In genomic region chr9:129177791-129178578, GRCh38 we compare ENCODE assay signal across 8 cellular contexts. TPM values are rescaled to one million over a fixed set of nuclear protein-coding genes. Genes with fewer than 3 reads are reported as not detected.
DNase-seq lines count a peak whose midpoint lies in the region; ATAC-seq and TF ChIP-seq lines count a peak whose summit lies in the region.

Gene IER5L, minus strand, starts transcription at chr9:129178261. Its CDS starts 209 bp downstream, at chr9:129178052.

- dilution Hi-C loops in IMR-90 (cut with HindIII; ENCODE audit: low sequenced_read_pairs, unreplicated experiment) = no loop called here

- H3K56ac ChIP-seq in IMR-90 (ENCODE audit: extremely low read depth, insufficient read depth, low read length) = peak within 1 kb of the TSS; percentile 93; the same call in 1 of the 2 replicates

- peak within 1 kb of the TSS; percentile 97 for H3K27ac ChIP-seq in IMR-90 (ENCODE audit: insufficient read depth, low read length)

- ATAC-seq in GM21529 (IDR thresholded peaks at IDR 0.05; ENCODE audit: unreplicated experiment) (peak; percentile 79), IMR-90 (ENCODE audit: low read depth) (peak; percentile 70)

- H2BK5ac ChIP-seq in IMR-90 (ENCODE audit: low read depth, low read length, poor library complexity, severe bottlenecking) = peak within 1 kb of the TSS; percentile 93

- H4K91ac ChIP-seq in IMR-90 (ENCODE audit: insufficient read depth, low read depth, low read length) = no peak within 1 kb of the TSS; the same call in 1 of the 2 replicates

- H3K9ac ChIP-seq in IMR-90 (ENCODE audit: low read depth, low read length) (peak within 1 kb of the TSS; percentile 94), mucosa of stomach (ENCODE audit: low read length) (peak within 1 kb of the TSS; percentile 97)

- peaks cover 16% of the 10 kb centered on the region for H4K20me1 ChIP-seq in IMR-90 (ENCODE audit: insufficient read depth, low read length)

- TSS peak; percentile 93 for BruUV-seq in IMR-90 (replicated peaks; lab: Mats Ljungman, UMichigan)

- H2AK5ac ChIP-seq in IMR-90 (ENCODE audit: low read depth, low read length) = peak within 1 kb of the TSS; percentile 72; the same call in 1 of the 2 replicates

- in situ Hi-C loops in IMR-90 (cut with MboI; ENCODE audit: low sequenced_read_pairs) = no loop called here

- CTCF ChIA-PET in IMR-90 (lab: Yijun Ruan, JAX) = no interaction called here

- H3K18ac ChIP-seq in IMR-90 (ENCODE audit: low read depth, low read length) = peak within 1 kb of the TSS; percentile 66

- WGBS in IMR-90 (ENCODE audit: extremely low coverage in 2 of 2, insufficient read length in 1 of 2), 2 experiments = 0% methylated on average over 67 of the region's 91 CpGs; no CpG with 5 or more reads in 1 of the 2 experiments

- peak within 1 kb of the TSS; percentile 39 for H3K4me2 ChIP-seq in IMR-90 (ENCODE audit: low read depth, low read length)

- peaks cover 4% of the 10 kb centered on the region; the same call in 1 of the 2 replicates for H3K36me3 ChIP-seq in IMR-90 (ENCODE audit: control insufficient read depth, insufficient read depth, low read length)
- no peaks in the 10 kb centered on the region for H3K36me3 ChIP-seq in mucosa of stomach (ENCODE audit: control insufficient read depth, insufficient read depth, low read length)

- no peak within 1 kb of the TSS for H2BK15ac ChIP-seq in IMR-90 (ENCODE audit: low read depth, low read length)

- POLR2A ChIA-PET in IMR-90 (lab: Charles Lee; ENCODE audit: unreplicated experiment) = interaction anchor here (0.5 to 2.0 kb wide), 14 partner anchors 12 to 1696 kb away, joined by 3 to 14 read pairs (median 4); no protein-coding TSS in a partner anchor

- H3K4ac ChIP-seq in IMR-90 (ENCODE audit: low read depth, low read length) = peak within 1 kb of the TSS; percentile 80; the same call in 1 of the 2 replicates

- DNase-seq in DMS 273 treated with DMSO at 0.1 percent for 48 hours (lab: John Stamatoyannopoulos, UW) (peak; percentile 84), IMR-90 (peak; percentile 94), OCI-M1 (lab: John Stamatoyannopoulos, UW) (peak; percentile 94), erythroblast (lab: John Stamatoyannopoulos, UW) (peak; percentile 91 to 92)
- DNase-seq in activated T-cell treated with anti-CD3 and anti-CD28 coated beads, Interleukin-2, amount 50 U/mL, for 1 hour = peak; percentile 96
- DNase-seq in stimulated activated CD8-positive, alpha-beta memory T cell treated with anti-CD3 and anti-CD28 coated beads, Interleukin-4, amount 100 ng/mL, for 4 hours (ENCODE audit: low read depth in 2 of 2, low spot score in 1 of 2) = peak; percentile 86 to 89

- 0 out of 2 replicates have a peak, but pooled peaks have one; percentile 4 for TF ChIP-seq RAD21 in IMR-90 (IDR thresholded peaks at IDR 0.05; ENCODE audit: low read length)

- H2AK9ac ChIP-seq in IMR-90 (replicated peaks; ENCODE audit: low read depth, low read length, poor library complexity) = peak within 1 kb of the TSS; percentile 85

- peaks cover 0 to 9% of the 10 kb centered on the region in 2 experiments; a peak in 2 of 4 replicates for H3K79me1 ChIP-seq in IMR-90 (ENCODE audit: low read depth in 1 of 2, low read length in 2 of 2)

- TF ChIP-seq CTCF in IMR-90 (conservative IDR thresholded peaks at IDR 0.05; ENCODE audit: low read depth, low read length) = 0 out of 2 replicates have a peak, but pooled peaks have one; percentile 3

- H2BK20ac ChIP-seq in IMR-90 (ENCODE audit: low read depth, low read length) = no peak within 1 kb of the TSS

- H4K5ac ChIP-seq in IMR-90 (ENCODE audit: low read depth, low read length) = peak within 1 kb of the TSS; percentile 13; the same call in 1 of the 2 replicates

- H3K23ac ChIP-seq in IMR-90 (ENCODE audit: low read depth, low read length) = peak within 1 kb of the TSS; percentile 89

- H3K9me3 ChIP-seq in IMR-90 (ENCODE audit: control insufficient read depth, insufficient read depth, low read length) = no peaks in the 10 kb centered on the region
- H3K9me3 ChIP-seq in mucosa of stomach (ENCODE audit: control insufficient read depth, low read length) = no peaks in the 10 kb centered on the region

- H2AFZ ChIP-seq in IMR-90 (replicated peaks; ENCODE audit: low read length, poor library complexity) = peak within 1 kb of the TSS; percentile 89

- peak within 1 kb of the TSS; percentile 89 for H3K4me3 ChIP-seq in IMR-90 (ENCODE audit: insufficient read depth, low read depth, low read length)
- peak within 1 kb of the TSS; percentile 63 for H3K4me3 ChIP-seq in mucosa of stomach (ENCODE audit: low read length)

- peaks cover 9% of the 10 kb centered on the region for H3K4me1 ChIP-seq in IMR-90 (ENCODE audit: control insufficient read depth, insufficient read depth, low read length)
- H3K4me1 ChIP-seq in mucosa of stomach (ENCODE audit: control insufficient read depth, insufficient read depth, low read length) = peaks cover 35% of the 10 kb centered on the region

- H3K27me3 ChIP-seq in IMR-90 (ENCODE audit: control insufficient read depth, insufficient read depth, low read length) (no peaks in the 10 kb centered on the region), mucosa of stomach (ENCODE audit: control insufficient read depth, insufficient read depth, low read length) (peaks cover 3% of the 10 kb centered on the region)

- no peaks in the 10 kb centered on the region for H3K9me1 ChIP-seq in IMR-90 (ENCODE audit: insufficient read depth, low read length)

- H4K8ac ChIP-seq in IMR-90 (ENCODE audit: low read depth in 2 of 2, low read length in 2 of 2) = no peak within 1 kb of the TSS

- peak; percentile 100 for TF ChIP-seq POLR2A in IMR-90 (IDR thresholded peaks at IDR 0.05; ENCODE audit: low read depth, low read length)
- peak; percentile 68 for TF ChIP-seq POLR2A in erythroblast (IDR thresholded peaks at IDR 0.05; ENCODE audit: low read length)

- H3K14ac ChIP-seq in IMR-90 (replicated peaks; ENCODE audit: low read depth, low read length) = peak within 1 kb of the TSS; percentile 90

- H2BK120ac ChIP-seq in IMR-90 (ENCODE audit: low read depth, low read length) = no peak within 1 kb of the TSS

- intact Hi-C loops in IMR-90 (cut with micrococcal nuclease) = loop anchor here (1.0 to 5.0 kb wide), 3 partner anchors 139 to 318 kb away; no protein-coding TSS in a partner anchor

TF ChIP-seq in IMR-90, 13 proteins besides CTCF, POLR2A, EP300 and RAD21:
- TF ChIP-seq SMC3 (IDR thresholded peaks at IDR 0.05; ENCODE audit: low read depth, low read length) (peak; percentile 10; the same call in 1 of the 2 replicates), CHD1 (IDR thresholded peaks at IDR 0.05; ENCODE audit: low read depth, low read length) (no peak), MAZ (IDR thresholded peaks at IDR 0.05; ENCODE audit: borderline replicate concordance, low read depth, low read length) (peak; percentile 43; the same call in 1 of the 2 replicates), MXI1 (IDR thresholded peaks at IDR 0.05; ENCODE audit: borderline replicate concordance, low read depth, low read length) (0 out of 2 replicates have a peak, but pooled peaks have one; percentile 79), FOS (IDR thresholded peaks at IDR 0.05; ENCODE audit: low read depth, low read length) (peak; percentile 66)

RNA-seq across cellular contexts. Expression of gene IER5L, which starts in this region (rescaled TPM):
- 12.5 and 14.4 TPM in 2 replicates for total RNA-seq in IMR-90 (2012; rRNA removed)
- 13.4 and 21.0 TPM in 2 replicates for polyA plus RNA-seq in IMR-90 (2012; rRNA removed)
- 12.4 and 35.8 TPM in 2 replicates for polyA plus RNA-seq in IMR-90 (2012; cell fraction: cytosol; rRNA removed)
- polyA plus RNA-seq in IMR-90 (2012; cell fraction: nucleus; rRNA removed; ENCODE audit: low replicate concordance) = 13.1 and 28.4 TPM in 2 replicates

Comparison
In these comparisons a context has a peak if more than half of its experiments do, and no peak if none do; other contexts are left out.
1. Peak in every context shown above with its lines: DNase-seq, ATAC-seq, H3K4me3 ChIP-seq and H3K27ac ChIP-seq.